8 cellular contexts compared by ENCODE assay signal in the genomic region with DNA sequence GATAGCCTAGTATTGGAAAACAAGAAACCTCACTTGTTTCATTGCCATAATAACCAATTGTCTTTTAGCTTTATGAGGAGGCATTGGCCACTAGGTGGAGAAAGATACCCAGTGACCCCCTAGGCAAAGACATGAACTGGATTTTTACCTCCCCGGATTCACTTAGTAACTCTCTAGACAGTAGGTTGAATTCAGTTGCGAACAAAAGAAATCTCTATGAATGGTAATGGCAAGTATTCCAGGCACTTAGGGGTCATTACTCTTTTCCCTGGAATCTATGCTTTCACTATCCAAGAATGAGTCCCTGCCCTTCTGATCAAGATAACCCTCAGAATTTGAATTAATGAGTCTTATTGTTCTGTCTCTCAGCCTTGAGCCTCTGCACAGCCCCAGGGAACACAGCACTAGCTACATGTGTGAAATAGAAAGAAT. TPM values are rescaled to one million over a fixed set of nuclear protein-coding genes. Genes with fewer than 3 reads are reported as not detected.
DNase-seq lines count a peak whose midpoint lies in the region; ATAC-seq and TF ChIP-seq lines count a peak whose summit lies in the region.

No MANE protein-coding gene starts in this region.

- H3K4me3 Mint-ChIP-seq in effector memory CD8-positive, alpha-beta T cell: no peak overlapping the region

- no peaks in the 10 kb centered on the region for H3K9me3 ChIP-seq in HCT116 (ENCODE audit: control insufficient read depth in 1 of 2, insufficient read depth in 1 of 2, low read depth in 1 of 2, low read length in 2 of 2)

- TF ChIP-seq POLR2A in HCT116 (IDR thresholded peaks at IDR 0.05; ENCODE audit: borderline replicate concordance, extremely low read depth, insufficient read depth, insufficient read length): no peak

- no peaks in the 10 kb centered on the region for H3K9me2 ChIP-seq in HCT116 (ENCODE audit: insufficient read depth)

- DNase-seq in AG08395 (ENCODE audit: low spot score): peak; percentile 58
- DNase-seq in HCT116 (ENCODE audit: low read depth, low spot score): peak; percentile 12
- peak; percentile 87 for DNase-seq in NCI-H748 (lab: John Stamatoyannopoulos, UW; ENCODE audit: unreplicated experiment)
- peak in 1 of 10 donors; percentile 9 for DNase-seq in dorsolateral prefrontal cortex
- peak; percentile 78 for DNase-seq in mesendoderm
- no peak for DNase-seq in effector memory CD8-positive, alpha-beta T cell

- POLR2A ChIA-PET in HCT116 (lab: Charles Lee): no interaction called here

- RAD21 ChIA-PET in HCT116 (lab: Charles Lee; ENCODE audit: low non-redundant PET in 1 of 2, low total read pairs in 2 of 2, uncharacterized antibody in 2 of 2, unreplicated experiment in 2 of 2): no interaction called here

- no peaks in the 10 kb centered on the region for H3K4me1 ChIP-seq in HCT116 (ENCODE audit: control insufficient read depth in 1 of 2, insufficient read depth in 2 of 2, low read length in 2 of 2)
- H3K4me1 ChIP-seq in mesendoderm (ENCODE audit: control insufficient read depth, low read depth, low read length): no peaks in the 10 kb centered on the region

- H4K20me1 ChIP-seq in HCT116 (ENCODE audit: insufficient read depth): no peaks in the 10 kb centered on the region

- no peak overlapping the region for H2AFZ ChIP-seq in HCT116 (ENCODE audit: low read depth, low read length, poor library complexity, severe bottlenecking)

- CTCF ChIA-PET in HCT116 (lab: Charles Lee): interaction anchor here (0.8 to 1.9 kb wide), 3 partner anchors 63 to 103 kb away, joined by 4 to 6 read pairs (median 5); no protein-coding TSS in a partner anchor

- no peak overlapping the region for H2BK120ac ChIP-seq in mesendoderm (ENCODE audit: low read depth, low read length)

- peak; percentile 30 to 60 (median 51); a peak in 5 of 6 replicates for TF ChIP-seq CTCF in HCT116 (IDR thresholded peaks at IDR 0.05 in 2 of 3, conservative IDR thresholded peaks at IDR 0.05 in 1 of 3; ENCODE audit: borderline replicate concordance in 1 of 3, insufficient read depth in 1 of 3, low read depth in 2 of 3, low read length in 2 of 3)
- peak; percentile 45 to 79 (median 60) for TF ChIP-seq CTCF in dorsolateral prefrontal cortex (IDR thresholded peaks at IDR 0.05 in 54 of 56, conservative IDR thresholded peaks at IDR 0.05 in 2 of 56; ENCODE audit: low read depth in 1 of 56, partially characterized antibody in 56 of 56)

- no peak overlapping the region for H4K5ac ChIP-seq in mesendoderm (ENCODE audit: low read length)

- ATAC-seq in HCT116: peak; percentile 66
- ATAC-seq in HG02884 (IDR thresholded peaks at IDR 0.05; ENCODE audit: unreplicated experiment): no peak
- ATAC-seq in effector memory CD8-positive, alpha-beta T cell (replicated peaks): no peak
- no peak for ATAC-seq in GM18498 (IDR thresholded peaks at IDR 0.05; ENCODE audit: unreplicated experiment)

- no peaks in the 10 kb centered on the region for H3K79me1 ChIP-seq in mesendoderm (ENCODE audit: low read length)

- H3K4ac ChIP-seq in mesendoderm (ENCODE audit: low read depth, low read length): no peak overlapping the region

- no peak overlapping the region for H2AK5ac ChIP-seq in mesendoderm (ENCODE audit: low read length)

- H3K4me1 Mint-ChIP-seq in effector memory CD8-positive, alpha-beta T cell (ENCODE audit: low read depth in 2 of 2): no peaks in the 10 kb centered on the region

- no TSS peak for BruUV-seq in HCT116 (replicated peaks; lab: Mats Ljungman, UMichigan)

- H2BK15ac ChIP-seq in mesendoderm (replicated peaks; ENCODE audit: low read depth): no peak overlapping the region

- no CpG with 5 or more reads among the region's 2 CpGs for whole genome bisulfite sequencing in mesendoderm (ENCODE audit: extremely low coverage, insufficient coverage, low lambda C conversion rate)

- no peak overlapping the region for H3K23ac ChIP-seq in mesendoderm (ENCODE audit: low read length)

- H3K18ac ChIP-seq in mesendoderm (ENCODE audit: low read length): no peak overlapping the region

- H3K4me3 ChIP-seq in HCT116 (replicated peaks in 1 of 2; ENCODE audit: low read depth in 1 of 2, low read length in 2 of 2): no peak overlapping the region
- peak overlapping the region in 2 of 59 donors; percentile 10 to 12 for H3K4me3 ChIP-seq in dorsolateral prefrontal cortex
- no peak overlapping the region for H3K4me3 ChIP-seq in mesendoderm (ENCODE audit: low read length)

- no peak overlapping the region for H3K4me2 ChIP-seq in HCT116 (ENCODE audit: low read length)
- H3K4me2 ChIP-seq in mesendoderm (ENCODE audit: low read length): no peak overlapping the region

- H3K79me2 ChIP-seq in HCT116 (ENCODE audit: insufficient read depth, low read length) (no peaks in the 10 kb centered on the region), mesendoderm (ENCODE audit: control insufficient read depth, insufficient read depth, low read length) (no peaks in the 10 kb centered on the region)

- peak; percentile 54 for TF ChIP-seq RAD21 in HCT116 (IDR thresholded peaks at IDR 0.05; ENCODE audit: low read depth)

- H3K27ac ChIP-seq in HCT116 (ENCODE audit: low read depth, low read length) (no peak overlapping the region), dorsolateral prefrontal cortex (no peak overlapping the region), mesendoderm (ENCODE audit: low read depth, low read length) (no peak overlapping the region)

- intact Hi-C loops in HCT116 (cut with micrococcal nuclease): loop anchor here (2.0 kb wide), 1 partner anchor 102 kb away; no protein-coding TSS in a partner anchor
- intact Hi-C loops in dorsolateral prefrontal cortex (cut with DNase I): loop anchor here (5.0 kb wide), 2 partner anchors 98 to 103 kb away; no protein-coding TSS in a partner anchor

- no peaks in the 10 kb centered on the region for H3K36me3 Mint-ChIP-seq in effector memory CD8-positive, alpha-beta T cell (ENCODE audit: insufficient read depth)

- no peak overlapping the region for H4K8ac ChIP-seq in mesendoderm (ENCODE audit: low read depth, low read length)

- H3K36me3 ChIP-seq in HCT116 (ENCODE audit: control insufficient read depth in 1 of 2, insufficient read depth in 2 of 2, low read length in 2 of 2) (no peaks in the 10 kb centered on the region), mesendoderm (ENCODE audit: control insufficient read depth, insufficient read depth, low read length) (no peaks in the 10 kb centered on the region)

- H3K9me3 Mint-ChIP-seq in effector memory CD8-positive, alpha-beta T cell: no peaks in the 10 kb centered on the region

- H3K27me3 ChIP-seq in HCT116 (ENCODE audit: insufficient read depth, low read length) (no peaks in the 10 kb centered on the region; the same call in 1 of the 2 replicates), dorsolateral prefrontal cortex (peaks cover 0 to 3% (median 0%) of the 10 kb centered on the region in 45 donors), mesendoderm (ENCODE audit: insufficient read depth, low read length, poor library complexity) (no peaks in the 10 kb centered on the region)

- no peak overlapping the region for H3K27ac Mint-ChIP-seq in effector memory CD8-positive, alpha-beta T cell

- H2BK5ac ChIP-seq in mesendoderm (ENCODE audit: low read length): no peak overlapping the region

- H3K9ac ChIP-seq in HCT116 (ENCODE audit: low read length) (no peak overlapping the region), mesendoderm (ENCODE audit: low read length) (no peak overlapping the region)

- no peak overlapping the region for H3K56ac ChIP-seq in mesendoderm (ENCODE audit: low read length)

- H3K27me3 Mint-ChIP-seq in effector memory CD8-positive, alpha-beta T cell: peaks cover 0 to 9% of the 10 kb centered on the region in 2 donors

TF ChIP-seq in HCT116, 20 proteins besides CTCF, POLR2A, EP300 and RAD21:
- TF ChIP-seq SIN3A (IDR thresholded peaks at IDR 0.05; ENCODE audit: low read depth) (no peak), EZH2 (IDR thresholded peaks at IDR 0.05) (no peak), ZNF274 (IDR thresholded peaks at IDR 0.05; ENCODE audit: low read depth, low read length) (no peak), EZH2phosphoT487 (IDR thresholded peaks at IDR 0.05; ENCODE audit: borderline replicate concordance) (no peak), CEBPB (IDR thresholded peaks at IDR 0.05; ENCODE audit: low read depth) (no peak), TCF7L2 (IDR thresholded peaks at IDR 0.05; ENCODE audit: borderline replicate concordance, extremely low read depth, insufficient read depth, insufficient read length) (no peak)

RNA-seq across cellular contexts. Expression of a gene that starts 29.5 kb away (rescaled TPM):
- total RNA-seq in HCT116 (2021; ENCODE audit: unreplicated experiment) (not detected), dorsolateral prefrontal cortex (10 to 100 TPM in 118 of 120 experiments, 1 to 10 TPM in 2; 7.1 to 73.8 (median 18.2) TPM)
- polyA plus RNA-seq in HCT116 (2012): not detected in 2 replicates
- polyA plus RNA-seq in mesendoderm (2013, experiment 1 of 2): 0.07 TPM
- polyA plus RNA-seq in mesendoderm (2013, experiment 2 of 2): 0.17 TPM

Comparison
In these comparisons a context has a peak if more than half of its experiments do, and no peak if none do; other contexts are left out.
1. DNase-seq: peak in AG08395 (single experiment), HCT116 (single experiment), NCI-H748 (single experiment) and mesendoderm (single experiment); none in effector memory CD8-positive, alpha-beta T cell (0 of 3).